8 cellular contexts compared by ENCODE assay signal in genomic region chr2:23926750-23927627, GRCh38. TPM values are rescaled to one million over a fixed set of nuclear protein-coding genes. Genes with fewer than 3 reads are reported as not detected.
DNase-seq lines count a peak whose midpoint lies in the region; ATAC-seq and TF ChIP-seq lines count a peak whose summit lies in the region.

Gene ATAD2B (minus strand): TSS chr2:23927123. CDS start chr2:23926770, 353 bp downstream.

- H2AFZ ChIP-seq in OCI-LY1 (ENCODE audit: low read length), result no peak within 1 kb of the TSS

- no peaks in the 10 kb centered on the region for H4K20me1 ChIP-seq in OCI-LY1 (ENCODE audit: insufficient read depth, low read length)

- peaks cover 36% of the 10 kb centered on the region for H3K79me2 ChIP-seq in OCI-LY1 (ENCODE audit: insufficient read depth, low read length)

- peak; percentile 72 for ATAC-seq in GM21515 (IDR thresholded peaks at IDR 0.05; ENCODE audit: unreplicated experiment)

- H3K27me3 ChIP-seq in OCI-LY1 (ENCODE audit: insufficient read depth, low read length) (no peaks in the 10 kb centered on the region), mononuclear cell (ENCODE audit: insufficient read depth, low read length) (no peaks in the 10 kb centered on the region)

- no peaks in the 10 kb centered on the region for H3K9me2 ChIP-seq in OCI-LY1 (ENCODE audit: low read depth, low read length)

- H3K4me3 ChIP-seq in OCI-LY1 (ENCODE audit: low read depth, low read length, poor library complexity, severe bottlenecking) (peak within 1 kb of the TSS; percentile 73), mononuclear cell (ENCODE audit: low read length) (peak within 1 kb of the TSS; percentile 99)

- H3K9ac ChIP-seq in OCI-LY1 (ENCODE audit: low read length), result peak within 1 kb of the TSS; percentile 89

- peak; percentile 82 for TF ChIP-seq CTCF in OCI-LY1 (IDR thresholded peaks at IDR 0.05; ENCODE audit: low read length)

- H3K9me3 ChIP-seq in OCI-LY1 (ENCODE audit: low read length), result no peaks in the 10 kb centered on the region
- H3K9me3 ChIP-seq in mononuclear cell (ENCODE audit: low read depth, low read length), result no peaks in the 10 kb centered on the region

- H3K27ac ChIP-seq in OCI-LY1 (ENCODE audit: low read depth, low read length, poor library complexity, severe bottlenecking), result peak within 1 kb of the TSS; percentile 86

- no peaks in the 10 kb centered on the region for H3F3A ChIP-seq in OCI-LY1 (ENCODE audit: insufficient read depth, low read length)

- DNase-seq in DMS 273 (lab: John Stamatoyannopoulos, UW; ENCODE audit: unreplicated experiment), result peak; percentile 99
- peak; percentile 88 for DNase-seq in HuH-7 (ENCODE audit: low spot score)
- peak; percentile 95 for DNase-seq in activated CD8-positive, alpha-beta memory T cell treated with anti-CD3 and anti-CD28 coated beads, Interleukin-2, amount 50 U/mL, for 48 hours
- peak; percentile 91 for DNase-seq in epidermal melanocyte (ENCODE audit: insufficient read length, low spot score)
- peak; percentile 78 to 83 for DNase-seq in stimulated activated CD8-positive, alpha-beta memory T cell treated with anti-CD3 and anti-CD28 coated beads, Interleukin-4, amount 100 ng/mL, for 1 hour (ENCODE audit: low read depth in 2 of 2, low spot score in 1 of 2)

- H3K4me2 ChIP-seq in OCI-LY1 (ENCODE audit: low read length), result peak within 1 kb of the TSS; percentile 78

- H3K4me1 ChIP-seq in OCI-LY1 (ENCODE audit: insufficient read depth, low read length, severe bottlenecking), result peaks cover 48% of the 10 kb centered on the region
- H3K4me1 ChIP-seq in mononuclear cell (ENCODE audit: insufficient read depth, low read length), result peaks cover 30% of the 10 kb centered on the region

- H3K36me3 ChIP-seq in OCI-LY1 (ENCODE audit: insufficient read depth, low read length), result no peaks in the 10 kb centered on the region

RNA-seq across cellular contexts. Expression of gene ATAD2B, which starts in this region (rescaled TPM):
- 55.2 TPM for total RNA-seq in mononuclear cell

Comparison
In these comparisons a context has a peak if more than half of its experiments do, and no peak if none do; other contexts are left out.
1. Peak in every context shown above with its lines: DNase-seq, ATAC-seq, H3K4me3 ChIP-seq and H3K27ac ChIP-seq.